ENCODE assay signal across 9 cellular contexts in genomic region chr19:49133621-49134454, GRCh38. TPM values are rescaled to one million over a fixed set of nuclear protein-coding genes. Genes with fewer than 3 reads are reported as not detected.
A peak's percentile ranks its signal among the peaks of the same experiment; 100 is the strongest.
DNase-seq lines count a peak whose midpoint lies in the region; ATAC-seq lines count a peak whose summit lies in the region.
"Had no signal": no experiment of that assay in that cellular context is flagged by ENCODE, and none has a peak within 500 bp of the region (broad histone marks: within the 10 kb centered on the region; RNA-seq: fewer than 3 reads in every experiment).

No MANE protein-coding gene starts in this region.

- no peak overlapping the region for H3K27ac Mint-ChIP-seq in IgD-negative memory B cell
- H3K27ac Mint-ChIP-seq in activated naive CD4-positive, alpha-beta T cell treated with anti-CD3 and anti-CD28 coated beads, Interleukin-2, amount 50 U/mL, for 72 hours = no peak overlapping the region

- no peak overlapping the region for H3K27ac ChIP-seq in iPS-20b (ENCODE audit: low read length)
- H3K27ac ChIP-seq: epithelial cell of prostate had no signal

- peaks cover 12% of the 10 kb centered on the region for H3K27me3 Mint-ChIP-seq in IgD-negative memory B cell

- H3K9me3 Mint-ChIP-seq in IgD-negative memory B cell = peaks cover 0 to 2% (median 0%) of the 10 kb centered on the region in 3 donors
- H3K9me3 Mint-ChIP-seq in activated naive CD4-positive, alpha-beta T cell treated with anti-CD3 and anti-CD28 coated beads, Interleukin-2, amount 50 U/mL, for 72 hours = peaks cover 0 to 3% of the 10 kb centered on the region in 2 donors

- no peak overlapping the region for H3K9ac ChIP-seq in iPS-20b (ENCODE audit: low read depth, low read length)

- peak overlapping the region in 3 of 4 donors; percentile 8 to 78 (median 20) for H3K4me3 Mint-ChIP-seq in IgD-negative memory B cell

- peaks cover 5% of the 10 kb centered on the region for H3K36me3 ChIP-seq in iPS-20b (ENCODE audit: insufficient read depth, low read depth, low read length)

- H3K4me3 ChIP-seq in iPS-20b (ENCODE audit: low read length) = peak overlapping the region; percentile 43; the same call in 1 of the 2 replicates

- ATAC-seq in activated naive CD4-positive, alpha-beta T cell treated with anti-CD3 and anti-CD28 coated beads, Interleukin-2, amount 50 U/mL, for 72 hours = peak; percentile 56 to 78
- ATAC-seq in GM19463 (IDR thresholded peaks at IDR 0.05; ENCODE audit: unreplicated experiment) = no peak
- ATAC-seq in GM18858 (IDR thresholded peaks at IDR 0.05; ENCODE audit: unreplicated experiment) = no peak

- H3K4me1 ChIP-seq in iPS-20b (ENCODE audit: insufficient read depth, low read length) = no peaks in the 10 kb centered on the region

- peaks cover 1% of the 10 kb centered on the region for H3K36me3 Mint-ChIP-seq in IgD-negative memory B cell
- H3K36me3 Mint-ChIP-seq in activated naive CD4-positive, alpha-beta T cell treated with anti-CD3 and anti-CD28 coated beads, Interleukin-2, amount 50 U/mL, for 72 hours = peaks cover 0 to 9% of the 10 kb centered on the region in 2 donors

- H3K4me1 Mint-ChIP-seq in IgD-negative memory B cell = peaks cover 0 to 4% (median 1%) of the 10 kb centered on the region in 3 donors

- H3K27me3 ChIP-seq in iPS-20b (ENCODE audit: insufficient read depth, low read length) = no peaks in the 10 kb centered on the region

- no peaks in the 10 kb centered on the region for H3K9me3 ChIP-seq in iPS-20b (ENCODE audit: insufficient read depth, low read depth, low read length)

- peak in 1 of 2 donors; percentile 71 for DNase-seq in activated naive CD4-positive, alpha-beta T cell treated with anti-CD3 and anti-CD28 coated beads, Interleukin-2, amount 50 U/mL, for 72 hours (ENCODE audit: low spot score in 2 of 2)
- peak in 2 of 3 experiments; percentile 35 to 49 for DNase-seq in stimulated activated CD4-positive, alpha-beta T cell treated with anti-CD3 and anti-CD28 coated beads, TNF-alpha, amount 100 ng/mL, for 4 hours (ENCODE audit: low read depth in 3 of 3)
- DNase-seq in NCI-H524 (lab: John Stamatoyannopoulos, UW) = no peak
- DNase-seq in AML-193 (lab: John Stamatoyannopoulos, UW) = no peak

RNA-seq across cellular contexts. Expression of gene PPFIA3, which starts 14.5 kb away (rescaled TPM):
- polyA plus RNA-seq in IgD-negative memory B cell = not detected
- 10 to 100 TPM; 10.3 to 11.3 TPM for total RNA-seq in activated naive CD4-positive, alpha-beta T cell treated with anti-CD3 and anti-CD28 coated beads, Interleukin-2, amount 50 U/mL, for 72 hours

RNA-seq across cellular contexts. Expression of gene C19orf73, which starts 14.9 kb away (rescaled TPM):
- polyA plus RNA-seq in IgD-negative memory B cell = 2.6 TPM
- total RNA-seq in activated naive CD4-positive, alpha-beta T cell treated with anti-CD3 and anti-CD28 coated beads, Interleukin-2, amount 50 U/mL, for 72 hours = 1 to 10 TPM; 1.1 TPM

RNA-seq across cellular contexts. Expression of gene LIN7B, which starts 19.7 kb away (rescaled TPM):
- 8.3 TPM for polyA plus RNA-seq in IgD-negative memory B cell
- 10 to 100 TPM in 1 of 2 donors, 1 to 10 TPM in 1; 1.9 to 12.4 TPM for total RNA-seq in activated naive CD4-positive, alpha-beta T cell treated with anti-CD3 and anti-CD28 coated beads, Interleukin-2, amount 50 U/mL, for 72 hours

RNA-seq across cellular contexts. Expression of gene HRC, which starts 21.4 kb away (rescaled TPM):
- polyA plus RNA-seq in IgD-negative memory B cell = not detected
- total RNA-seq in activated naive CD4-positive, alpha-beta T cell treated with anti-CD3 and anti-CD28 coated beads, Interleukin-2, amount 50 U/mL, for 72 hours = not detected

RNA-seq across cellular contexts. Expression of gene TRPM4, which starts 23.8 kb away (rescaled TPM):
- polyA plus RNA-seq in IgD-negative memory B cell = not detected
- under 1 TPM; 0.23 to 0.58 TPM for total RNA-seq in activated naive CD4-positive, alpha-beta T cell treated with anti-CD3 and anti-CD28 coated beads, Interleukin-2, amount 50 U/mL, for 72 hours

Comparison
In these comparisons a context has a peak if more than half of its experiments do, and no peak if none do; other contexts are left out.
1. ATAC-seq: peak in activated naive CD4-positive, alpha-beta T cell treated with anti-CD3 and anti-CD28 coated beads, Interleukin-2, amount 50 U/mL, for 72 hours (2 of 2); none in GM19463 (single experiment) and GM18858 (single experiment).
2. DNase-seq: peak in stimulated activated CD4-positive, alpha-beta T cell treated with anti-CD3 and anti-CD28 coated beads, TNF-alpha, amount 100 ng/mL, for 4 hours (2 of 3); none in NCI-H524 (0 of 2) and AML-193 (0 of 2).